8 cellular contexts compared by ENCODE assay signal in genomic region chr1:14599787-14600186, GRCh38. TPM values are rescaled to one million over a fixed set of nuclear protein-coding genes. Genes with fewer than 3 reads are reported as not detected.
A peak's percentile ranks its signal among the peaks of the same experiment; 100 is the strongest.
DNase-seq lines count a peak whose midpoint lies in the region; ATAC-seq, FAIRE-seq and TF ChIP-seq lines count a peak whose summit lies in the region.

No MANE protein-coding gene starts in this region.

- peak; percentile 51 for FAIRE-seq in GM12892 (lab: Jason Lieb, UNC)

- H3K4me2 ChIP-seq in osteoblast (ENCODE audit: insufficient read depth, low read length): peak overlapping the region; percentile 80

- H3K9me3 ChIP-seq in osteoblast (ENCODE audit: low read depth, low read length): no peaks in the 10 kb centered on the region
- no peaks in the 10 kb centered on the region for H3K9me3 ChIP-seq in ovary

- no peaks in the 10 kb centered on the region for H3K79me2 ChIP-seq in osteoblast (ENCODE audit: insufficient read depth, low read length)

- H2AFZ ChIP-seq in osteoblast (ENCODE audit: low read length): peak overlapping the region; percentile 22

- WGBS in ovary, 3 donors: 61 to 72% (median 67%) methylated on average over 6 of the region's 6 CpGs

- ATAC-seq in HG03354 (IDR thresholded peaks at IDR 0.05; ENCODE audit: poor library complexity, severe bottlenecking, unreplicated experiment): peak; percentile 58
- ATAC-seq in GM21717 (IDR thresholded peaks at IDR 0.05; ENCODE audit: unreplicated experiment): no peak
- no peak for ATAC-seq in omental fat pad (ENCODE audit: low FRiP score)

- H3K4me3 ChIP-seq in osteoblast (ENCODE audit: insufficient read depth, low read length) (peak overlapping the region; percentile 72), ovary (no peak overlapping the region)

- TF ChIP-seq POLR2A in GM12892 (IDR thresholded peaks at IDR 0.05; ENCODE audit: low read depth, low read length) (no peak), ovary (IDR thresholded peaks at IDR 0.05) (no peak)

- TF ChIP-seq CTCF in endothelial cell (IDR thresholded peaks at IDR 0.05; ENCODE audit: unreplicated experiment) (no peak), osteoblast (IDR thresholded peaks at IDR 0.05; ENCODE audit: extremely low read depth, low read depth, low read length) (no peak), ovary (IDR thresholded peaks at IDR 0.05) (no peak), omental fat pad (IDR thresholded peaks at IDR 0.05) (no peak)

- DNase-seq in GM12892 (ENCODE audit: insufficient read length): no peak
- DNase-seq in endothelial cell (ENCODE audit: low spot score): no peak
- DNase-seq in osteoblast (ENCODE audit: insufficient read length, low spot score, missing footprints): no peak
- no peak for DNase-seq in NCI-H2107 treated with DMSO at 0.1 percent for 48 hours (lab: John Stamatoyannopoulos, UW; ENCODE audit: unreplicated experiment)
- no peak for DNase-seq in ovary
- no peak for DNase-seq in omental fat pad (ENCODE audit: low spot score)

- peaks cover 13% of the 10 kb centered on the region for H3K4me1 Mint-ChIP-seq in endothelial cell (ENCODE audit: unreplicated experiment)

- H3K27me3 ChIP-seq in osteoblast (ENCODE audit: insufficient read depth, low read length) (peaks cover 51% of the 10 kb centered on the region), ovary (no peaks in the 10 kb centered on the region)

- no peaks in the 10 kb centered on the region for H3K9me3 Mint-ChIP-seq in endothelial cell (ENCODE audit: unreplicated experiment)

- H3K4me3 Mint-ChIP-seq in endothelial cell (ENCODE audit: unreplicated experiment): peak overlapping the region; percentile 65

- H3K4me1 ChIP-seq in osteoblast (ENCODE audit: insufficient read depth, low read length) (peaks cover 4% of the 10 kb centered on the region), ovary (ENCODE audit: insufficient read depth) (peaks cover 2% of the 10 kb centered on the region)

- TF ChIP-seq EP300 in ovary (IDR thresholded peaks at IDR 0.05): no peak

- H3K36me3 ChIP-seq in osteoblast (ENCODE audit: insufficient read depth, low read length) (no peaks in the 10 kb centered on the region), ovary (no peaks in the 10 kb centered on the region)

- no peak overlapping the region for H3K27ac Mint-ChIP-seq in endothelial cell (ENCODE audit: unreplicated experiment)

- intact Hi-C loops in ovary (cut with DNase I): no loop called here

- no peaks in the 10 kb centered on the region for H4K20me1 ChIP-seq in osteoblast (ENCODE audit: insufficient read depth, low read length)

- H3K27ac ChIP-seq in osteoblast (ENCODE audit: low read depth, low read length): no peak overlapping the region
- no peak overlapping the region for H3K27ac ChIP-seq in ovary

- no peaks in the 10 kb centered on the region for H3K36me3 Mint-ChIP-seq in endothelial cell (ENCODE audit: low read depth, unreplicated experiment)

- peaks cover 7% of the 10 kb centered on the region for H3K27me3 Mint-ChIP-seq in endothelial cell (ENCODE audit: unreplicated experiment)

RNA-seq across cellular contexts. Expression of gene KAZN, which starts 1.3 kb away (rescaled TPM):
- 1.8 TPM for polyA plus RNA-seq in GM12892 (2012; ENCODE audit: missing spikeins)
- total RNA-seq in endothelial cell (ENCODE audit: unreplicated experiment) (10.1 TPM), osteoblast (9.0 and 10.3 TPM in 2 replicates), ovary (10 to 100 TPM; 18.2 to 56.4 (median 28.4) TPM), omental fat pad (10 to 100 TPM in 3 of 4 donors, 1 to 10 TPM in 1; 9.2 to 30.6 (median 21.2) TPM)
- polyA plus RNA-seq in ovary: 10 to 100 TPM; 10.1 to 13.8 TPM
